In genomic region chr19:49766007-49766937, GRCh38 we compare ENCODE assay signal across 1 cellular context.
A peak's percentile ranks its signal among the peaks of the same experiment; 100 is the strongest.
TF ChIP-seq lines count a peak whose summit lies in the region.

No MANE protein-coding gene starts in this region.

TF ChIP-seq in GM12878, 131 proteins besides CTCF, POLR2A, EP300 and RAD21 (continued from another document and continues in another):
- TF ChIP-seq USF2 (IDR thresholded peaks at IDR 0.05; ENCODE audit: borderline replicate concordance, low read depth, low read length) (no peak), BACH1 (IDR thresholded peaks at IDR 0.05; ENCODE audit: borderline replicate concordance) (no peak), MTA2 (IDR thresholded peaks at IDR 0.05; ENCODE audit: low read depth) (no peak), JUND (IDR thresholded peaks at IDR 0.05; ENCODE audit: low read depth, low read length) (no peak), PBX3 (IDR thresholded peaks at IDR 0.05; ENCODE audit: insufficient replicate concordance, low read depth, low read length) (peak; percentile 98), CHD4 (IDR thresholded peaks at IDR 0.05) (no peak), HDAC2 (IDR thresholded peaks at IDR 0.05) (no peak), SMAD1 (IDR thresholded peaks at IDR 0.05; ENCODE audit: low read depth, partially characterized antibody) (peak; percentile 88), NRF1 (conservative IDR thresholded peaks at IDR 0.05; ENCODE audit: low read depth, low read length) (peak; percentile 59), GABPA (IDR thresholded peaks at IDR 0.05; ENCODE audit: low read depth) (peak; percentile 89), RELB (IDR thresholded peaks at IDR 0.05; ENCODE audit: low read depth) (peak; percentile 56; the same call in 1 of the 2 replicates), CBX5 (IDR thresholded peaks at IDR 0.05; ENCODE audit: low read depth) (no peak), IKZF2 (IDR thresholded peaks at IDR 0.05) (peak in 1 of 2 experiments; percentile 31; a peak in 2 of 4 replicates), MEF2B (IDR thresholded peaks at IDR 0.05; ENCODE audit: partially characterized antibody, poor library complexity, severe bottlenecking) (no peak), RB1 (IDR thresholded peaks at IDR 0.05; ENCODE audit: borderline replicate concordance) (no peak; the same call in 1 of the 2 replicates), MLLT1 (IDR thresholded peaks at IDR 0.05) (peak; percentile 48; the same call in 1 of the 2 replicates), ZNF207 (IDR thresholded peaks at IDR 0.05; ENCODE audit: borderline replicate concordance) (peak; percentile 79; the same call in 1 of the 2 replicates), MTA3 (IDR thresholded peaks at IDR 0.05; ENCODE audit: borderline replicate concordance, low read length) (no peak), EGR1 (IDR thresholded peaks at IDR 0.05; ENCODE audit: borderline replicate concordance in 1 of 2, low read depth in 2 of 2, low read length in 2 of 2) (no peak; a peak in 1 of 3 replicates), BHLHE40 (IDR thresholded peaks at IDR 0.05; ENCODE audit: borderline replicate concordance in 1 of 2, low read depth in 2 of 2, low read length in 1 of 2) (peak; percentile 24 to 31; a peak in 2 of 4 replicates), KDM1A (IDR thresholded peaks at IDR 0.05; ENCODE audit: borderline replicate concordance) (no peak), NKRF (conservative IDR thresholded peaks at IDR 0.05) (no peak), SREBF1 (IDR thresholded peaks at IDR 0.05; ENCODE audit: low read length) (0 out of 2 replicates have a peak, but pooled peaks have one; percentile 17), E2F8 (IDR thresholded peaks at IDR 0.05; ENCODE audit: low read depth, partially characterized antibody) (no peak), ATF2 (IDR thresholded peaks at IDR 0.05; ENCODE audit: low read length) (no peak), ZNF592 (IDR thresholded peaks at IDR 0.05) (no peak), ZSCAN29 (IDR thresholded peaks at IDR 0.05) (no peak), FOS (IDR thresholded peaks at IDR 0.05; ENCODE audit: borderline replicate concordance, extremely low read depth, insufficient read length) (peak; percentile 88), IKZF1 (conservative IDR thresholded peaks at IDR 0.05) (peak; percentile 60; the same call in 1 of the 2 replicates), CBX3 (IDR thresholded peaks at IDR 0.05; ENCODE audit: borderline replicate concordance, low read depth) (no peak), CREB1 (IDR thresholded peaks at IDR 0.05; ENCODE audit: low read depth) (peak; percentile 92), HSF1 (IDR thresholded peaks at IDR 0.05; ENCODE audit: low read depth, low read length) (0 out of 2 replicates have a peak, but pooled peaks have one; percentile 0), ZBTB33 (IDR thresholded peaks at IDR 0.05) (no peak), PAX8 (IDR thresholded peaks at IDR 0.05) (no peak), IRF3 (IDR thresholded peaks at IDR 0.05) (peak; percentile 92), NFXL1 (IDR thresholded peaks at IDR 0.05; ENCODE audit: borderline replicate concordance) (no peak), MEF2A (IDR thresholded peaks at IDR 0.05; ENCODE audit: insufficient read depth, low read depth, low read length) (no peak), CHD1 (IDR thresholded peaks at IDR 0.05; ENCODE audit: low read depth, low read length) (no peak), STAT1 (conservative IDR thresholded peaks at IDR 0.05) (no peak), NR2C1 (IDR thresholded peaks at IDR 0.05) (no peak)
